ENCODE assay signal across 11 cellular contexts in genomic region chr9:88829276-88829675, GRCh38.
DNase-seq lines count a peak whose midpoint lies in the region; ATAC-seq and TF ChIP-seq lines count a peak whose summit lies in the region.
"Had no signal": no experiment of that assay in that cellular context is flagged by ENCODE, and none has a peak within 500 bp of the region (broad histone marks: within the 10 kb centered on the region; RNA-seq: fewer than 3 reads in every experiment).

No MANE protein-coding gene starts in this region.

- H3K36me3 Mint-ChIP-seq in activated T-cell treated with anti-CD3 and anti-CD28 coated beads, Interleukin-2, amount 50 U/mL, for 24 hours (ENCODE audit: low read depth), result no peaks in the 10 kb centered on the region

- peaks cover 99% of the 10 kb centered on the region for H3K27me3 Mint-ChIP-seq in activated T-cell treated with anti-CD3 and anti-CD28 coated beads, Interleukin-2, amount 50 U/mL, for 24 hours

- H3K27ac Mint-ChIP-seq in activated T-cell treated with anti-CD3 and anti-CD28 coated beads, Interleukin-2, amount 50 U/mL, for 24 hours, result no peak overlapping the region

- TF ChIP-seq CTCF in RWPE2 (IDR thresholded peaks at IDR 0.05; ENCODE audit: poor library complexity, severe bottlenecking), result no peak

- no peak overlapping the region for H3K27ac ChIP-seq in RWPE2 (ENCODE audit: poor library complexity, severe bottlenecking)

- DNase-seq in activated T-cell treated with anti-CD3 and anti-CD28 coated beads for 24 hours (ENCODE audit: low read depth) (peak; percentile 23), RWPE2 (ENCODE audit: low spot score) (no peak), NCI-H1417 (lab: John Stamatoyannopoulos, UW) (no peak), HuH-7.5 (ENCODE audit: low spot score) (no peak)
- DNase-seq in activated T-cell treated with anti-CD3 and anti-CD28 coated beads, Interleukin-2, amount 50 U/mL, for 24 hours, result no peak
- DNase-seq in stimulated activated CD4-positive, alpha-beta T cell treated with anti-CD3 and anti-CD28 coated beads, Interleukin-2, amount 100 ng/mL, for 24 hours, result peak; percentile 29 to 33
- no peak for DNase-seq in effector CD8-positive, alpha-beta T cell (lab: John Stamatoyannopoulos, UW)
- DNase-seq: NCI-H524, right cardiac atrium, SIG-M5 had no signal

- H3K4me1 ChIP-seq in RWPE2 (ENCODE audit: insufficient read depth, poor library complexity, severe bottlenecking), result peaks cover 6% of the 10 kb centered on the region

- H3K4me3 ChIP-seq in RWPE2 (ENCODE audit: severe bottlenecking), result no peak overlapping the region

- H3K36me3 ChIP-seq in RWPE2 (ENCODE audit: low read depth), result no peaks in the 10 kb centered on the region

- H3K27me3 ChIP-seq in RWPE2 (ENCODE audit: insufficient read depth, poor library complexity, severe bottlenecking), result no peaks in the 10 kb centered on the region

- H3K4me1 Mint-ChIP-seq in activated T-cell treated with anti-CD3 and anti-CD28 coated beads, Interleukin-2, amount 50 U/mL, for 24 hours (ENCODE audit: low read depth), result peaks cover 14% of the 10 kb centered on the region

- H3K4me3 Mint-ChIP-seq in activated T-cell treated with anti-CD3 and anti-CD28 coated beads, Interleukin-2, amount 50 U/mL, for 24 hours, result no peak overlapping the region

- H3K9me3 ChIP-seq in RWPE2 (ENCODE audit: severe bottlenecking), result no peaks in the 10 kb centered on the region

- no peaks in the 10 kb centered on the region for H3K9me3 Mint-ChIP-seq in activated T-cell treated with anti-CD3 and anti-CD28 coated beads, Interleukin-2, amount 50 U/mL, for 24 hours

- ATAC-seq in HG02759 (IDR thresholded peaks at IDR 0.05; ENCODE audit: unreplicated experiment) (peak; percentile 94), RWPE2 (ENCODE audit: low read depth) (0 out of 3 replicates have a peak, but pooled peaks have one; percentile 17)

Comparison
In these comparisons a context has a peak if more than half of its experiments do, and no peak if none do; other contexts are left out.
1. DNase-seq: peak in activated T-cell treated with anti-CD3 and anti-CD28 coated beads for 24 hours (single experiment) and stimulated activated CD4-positive, alpha-beta T cell treated with anti-CD3 and anti-CD28 coated beads, Interleukin-2, amount 100 ng/mL, for 24 hours (2 of 2); none in activated T-cell treated with anti-CD3 and anti-CD28 coated beads, Interleukin-2, amount 50 U/mL, for 24 hours (single experiment), RWPE2 (single experiment), NCI-H1417 (0 of 3), HuH-7.5 (single experiment) and effector CD8-positive, alpha-beta T cell (single experiment).